8 cellular contexts compared by ENCODE assay signal in genomic region chr3:32684800-32685603, GRCh38. TPM values are rescaled to one million over a fixed set of nuclear protein-coding genes. Genes with fewer than 3 reads are reported as not detected.
DNase-seq lines count a peak whose midpoint lies in the region; TF ChIP-seq lines count a peak whose summit lies in the region.

CNOT10 (plus strand) TSS chr3:32685188; CDS start chr3:32685461, 273 bp downstream.

- peak within 1 kb of the TSS; percentile 84 for H3K27ac ChIP-seq in subcutaneous abdominal adipose tissue (ENCODE audit: low read depth, low read length)

- H3K36me3 ChIP-seq in neuron (ENCODE audit: insufficient read depth, low read length): peaks cover 10% of the 10 kb centered on the region
- H3K36me3 ChIP-seq in subcutaneous abdominal adipose tissue (ENCODE audit: control insufficient read depth in 5 of 5, insufficient read depth in 5 of 5, low read length in 5 of 5): peaks cover 0 to 3% (median 0%) of the 10 kb centered on the region in 5 donors

- H3K9ac ChIP-seq in subcutaneous abdominal adipose tissue (ENCODE audit: low read length in 5 of 5): peak within 1 kb of the TSS; percentile 20 to 81 (median 70)

- H2AFZ ChIP-seq in neuron (ENCODE audit: low read depth, low read length): peak within 1 kb of the TSS; percentile 91

- H3K4me1 ChIP-seq in neuron (ENCODE audit: insufficient read depth, low read length): peaks cover 20% of the 10 kb centered on the region
- H3K4me1 ChIP-seq in subcutaneous abdominal adipose tissue (ENCODE audit: control insufficient read depth in 5 of 5, insufficient read depth in 5 of 5, low read length in 5 of 5): peaks cover 7 to 22% (median 17%) of the 10 kb centered on the region in 5 donors

- no peaks in the 10 kb centered on the region for H3K27me3 ChIP-seq in neuron (ENCODE audit: insufficient read depth, low read length)
- H3K27me3 ChIP-seq in subcutaneous abdominal adipose tissue (ENCODE audit: control insufficient read depth in 5 of 5, insufficient read depth in 4 of 5, low read length in 5 of 5): no peaks in the 10 kb centered on the region

- H3K9me3 ChIP-seq in neuron (ENCODE audit: low read length) (peaks cover 2% of the 10 kb centered on the region), subcutaneous abdominal adipose tissue (ENCODE audit: control insufficient read depth in 5 of 5, low read length in 5 of 5) (peaks cover 0 to 2% (median 0%) of the 10 kb centered on the region in 5 donors)

- DNase-seq in GM04504 (ENCODE audit: low read depth) (peak; percentile 73), HFF-Myc (ENCODE audit: extremely low read depth, low read depth) (peak; percentile 71), MV-4-11 (lab: John Stamatoyannopoulos, UW) (peak; percentile 97), SK-MEL-5 (ENCODE audit: low read depth, low spot score) (peak; percentile 94), foreskin melanocyte (peak; percentile 91)
- DNase-seq in activated naive CD4-positive, alpha-beta T cell treated with Interleukin-2 at 50 U/mL for 16 hours: peak; percentile 96

- TF ChIP-seq CTCF in HFF-Myc (IDR thresholded peaks at IDR 0.05; ENCODE audit: low read depth, low read length, missing control alignments): no peak

- in situ Hi-C loops in SK-MEL-5 (cut with HindIII; ENCODE audit: low pct_unique_long_range_greater_than_20kb, low sequenced_read_pairs): no loop called here

- H3K4me3 ChIP-seq in HFF-Myc (replicated peaks; ENCODE audit: low read depth, low read length) (peak within 1 kb of the TSS; percentile 83), neuron (ENCODE audit: low read length) (peak within 1 kb of the TSS; percentile 97), subcutaneous abdominal adipose tissue (ENCODE audit: low read depth in 1 of 5, low read length in 5 of 5) (peak within 1 kb of the TSS; percentile 72 to 92 (median 87))

RNA-seq across cellular contexts. Expression of gene CNOT10, which starts in this region (rescaled TPM):
- 29.2 and 34.8 TPM in 2 replicates for total RNA-seq in SK-MEL-5 (2014; rRNA removed; shearing (Covaris generic))
- 30.6 and 37.9 TPM in 2 replicates for polyA plus RNA-seq in SK-MEL-5 (2015; cell fraction: cytosol; rRNA removed)
- 36.3 and 43.4 TPM in 2 replicates for polyA plus RNA-seq in SK-MEL-5 (2015; cell fraction: nucleus; rRNA removed)

Comparison
In these comparisons a context has a peak if more than half of its experiments do, and no peak if none do; other contexts are left out.
1. Peak in every context shown above with its lines: DNase-seq, H3K4me3 ChIP-seq and H3K27ac ChIP-seq.